ENCODE assay signal across 14 cellular contexts in genomic region chr12:52193991-52194390, GRCh38. TPM values are rescaled to one million over a fixed set of nuclear protein-coding genes. Genes with fewer than 3 reads are reported as not detected.
DNase-seq lines count a peak whose midpoint lies in the region; ATAC-seq and TF ChIP-seq lines count a peak whose summit lies in the region.
"Had no signal": no experiment of that assay in that cellular context is flagged by ENCODE, and none has a peak within 500 bp of the region (broad histone marks: within the 10 kb centered on the region; RNA-seq: fewer than 3 reads in every experiment).

No MANE protein-coding gene starts in this region.

- H3K4me3 ChIP-seq in choroid plexus epithelial cell (ENCODE audit: low read depth, low read length) = no peak overlapping the region
- H3K4me3 ChIP-seq: GM23248 had no signal

- H3K4me3 Mint-ChIP-seq in Calu3 (ENCODE audit: low read depth, unreplicated experiment) (no peak overlapping the region), neural crest cell (no peak overlapping the region)
- H3K4me3 Mint-ChIP-seq: stimulated activated memory B cell treated with anti-CD40 and anti-IgM and Interleukin-4, amounts not matched to agents 10 μg/mL and 1 μg/mL and 100 μg/mL, for 72 hours had no signal

- no peak for TF ChIP-seq CTCF in Calu3 (IDR thresholded peaks at IDR 0.05; ENCODE audit: unreplicated experiment)
- TF ChIP-seq CTCF in choroid plexus epithelial cell (conservative IDR thresholded peaks at IDR 0.05; ENCODE audit: low read depth, low read length) = no peak
- no peak for TF ChIP-seq CTCF in neural crest cell (conservative IDR thresholded peaks at IDR 0.05)

- H3K9me3 Mint-ChIP-seq in Calu3 (ENCODE audit: low read depth, unreplicated experiment) = no peaks in the 10 kb centered on the region
- no peaks in the 10 kb centered on the region for H3K9me3 Mint-ChIP-seq in neural crest cell
- H3K9me3 Mint-ChIP-seq: activated naive CD4-positive, alpha-beta T cell treated with anti-CD3 and anti-CD28 coated beads, Interleukin-2, amount 50 U/mL, for 72 hours; stimulated activated memory B cell treated with anti-CD40 and anti-IgM and Interleukin-4, amounts not matched to agents 10 μg/mL and 1 μg/mL and 100 μg/mL, for 72 hours had no signal

- ATAC-seq in HG02840 (IDR thresholded peaks at IDR 0.05; ENCODE audit: low FRiP score, unreplicated experiment) = no peak
- ATAC-seq: activated naive CD4-positive, alpha-beta T cell treated with anti-CD3 and anti-CD28 coated beads, Interleukin-2, amount 50 U/mL, for 72 hours; stimulated activated memory B cell treated with anti-CD40 and anti-IgM and Interleukin-4, amounts not matched to agents 10 μg/mL and 1 μg/mL and 100 μg/mL, for 72 hours had no signal

- intact Hi-C loops in Calu3 (cut with micrococcal nuclease; ENCODE audit: unreplicated experiment) = no loop called here

- peaks cover 41% of the 10 kb centered on the region for H3K36me3 Mint-ChIP-seq in Calu3 (ENCODE audit: insufficient read depth, unreplicated experiment)
- no peaks in the 10 kb centered on the region for H3K36me3 Mint-ChIP-seq in neural crest cell (ENCODE audit: low read depth)
- H3K36me3 Mint-ChIP-seq: activated naive CD4-positive, alpha-beta T cell treated with anti-CD3 and anti-CD28 coated beads, Interleukin-2, amount 50 U/mL, for 72 hours; stimulated activated memory B cell treated with anti-CD40 and anti-IgM and Interleukin-4, amounts not matched to agents 10 μg/mL and 1 μg/mL and 100 μg/mL, for 72 hours had no signal

- no peaks in the 10 kb centered on the region for H3K27me3 Mint-ChIP-seq in Calu3 (ENCODE audit: unreplicated experiment)
- H3K27me3 Mint-ChIP-seq in neural crest cell (ENCODE audit: low read depth) = no peaks in the 10 kb centered on the region

- H3K27ac Mint-ChIP-seq in Calu3 (ENCODE audit: unreplicated experiment) (peak overlapping the region; percentile 30), neural crest cell (ENCODE audit: unreplicated experiment) (peak overlapping the region; percentile 12)
- H3K27ac Mint-ChIP-seq: stimulated activated memory B cell treated with anti-CD40 and anti-IgM and Interleukin-4, amounts not matched to agents 10 μg/mL and 1 μg/mL and 100 μg/mL, for 72 hours had no signal

- peaks cover 52% of the 10 kb centered on the region for H3K4me1 Mint-ChIP-seq in Calu3 (ENCODE audit: low read depth, unreplicated experiment)
- H3K4me1 Mint-ChIP-seq in neural crest cell = peaks cover 3% of the 10 kb centered on the region
- H3K4me1 Mint-ChIP-seq: stimulated activated memory B cell treated with anti-CD40 and anti-IgM and Interleukin-4, amounts not matched to agents 10 μg/mL and 1 μg/mL and 100 μg/mL, for 72 hours had no signal

- BruUV-seq in Calu3 (replicated peaks; lab: Mats Ljungman, UMichigan) = no TSS peak

- CTCF ChIA-PET in Calu3 (lab: Charles Lee) = no interaction called here

- DNase-seq in Calu3 = peak; percentile 17
- peak; percentile 87 for DNase-seq in NCI-H226
- peak; percentile 81 for DNase-seq in choroid plexus epithelial cell (ENCODE audit: low read depth)
- DNase-seq in neural crest cell (ENCODE audit: low read depth, low spot score) = no peak
- no peak for DNase-seq in activated effector memory CD4-positive, alpha-beta T cell treated with anti-CD3 and anti-CD28 coated beads, Interleukin-2, amount 50 U/mL, for 16 hours
- no peak for DNase-seq in NCI-H2171 treated with DMSO at 0.1 percent for 48 hours (lab: John Stamatoyannopoulos, UW)
- no peak for DNase-seq in NCI-H1092 treated with DMSO at 0.1 percent for 48 hours (lab: John Stamatoyannopoulos, UW)
- DNase-seq: GM23248; NCI-H510A; retina; stimulated activated CD4-positive, alpha-beta T cell treated with anti-CD3 and anti-CD28 coated beads, Interleukin-4, amount 100 ng/mL, for 24 hours had no signal

RNA-seq across cellular contexts. Expression of gene KRT80, which starts 2.2 kb away (rescaled TPM):
- total RNA-seq in Calu3 (2022) (32.7 and 45.5 TPM in 2 replicates), neural crest cell (not detected in 2 replicates)
- total RNA-seq: activated naive CD4-positive, alpha-beta T cell treated with anti-CD3 and anti-CD28 coated beads, Interleukin-2, amount 50 U/mL, for 72 hours had no signal

RNA-seq across cellular contexts. Expression of gene KRT7, which starts 39.1 kb away (rescaled TPM):
- total RNA-seq in Calu3 (2022) = 2,370 and 2,828 TPM in 2 replicates
- total RNA-seq in neural crest cell = not detected in 2 replicates

Comparison
In these comparisons a context has a peak if more than half of its experiments do, and no peak if none do; other contexts are left out.
1. DNase-seq: peak in Calu3 (single experiment), NCI-H226 (single experiment) and choroid plexus epithelial cell (single experiment); none in neural crest cell (single experiment), activated effector memory CD4-positive, alpha-beta T cell treated with anti-CD3 and anti-CD28 coated beads, Interleukin-2, amount 50 U/mL, for 16 hours (single experiment), NCI-H2171 treated with DMSO at 0.1 percent for 48 hours (single experiment) and NCI-H1092 treated with DMSO at 0.1 percent for 48 hours (single experiment).
2. RNA of gene KRT80, which starts 2.2 kb away (total RNA-seq): 32.7 to 45.5 TPM in Calu3; not detected in neural crest cell; every median in the first group is over 10 times any median in the second.
3. RNA of gene KRT7, which starts 39.1 kb away (total RNA-seq): 2,370 to 2,828 TPM in Calu3; not detected in neural crest cell; every median in the first group is over 1,000 times any median in the second.